Comparison of ENCODE assay signal across 8 cellular contexts in genomic region chr9:95516221-95516735, GRCh38. TPM values are rescaled to one million over a fixed set of nuclear protein-coding genes. Genes with fewer than 3 reads are reported as not detected.
DNase-seq lines count a peak whose midpoint lies in the region; ATAC-seq, FAIRE-seq and TF ChIP-seq lines count a peak whose summit lies in the region.

No MANE protein-coding gene starts in this region.

- no peak for TF ChIP-seq RAD21 in neural cell (conservative IDR thresholded peaks at IDR 0.05)

- FAIRE-seq in endothelial cell of umbilical vein (lab: Jason Lieb, UNC): no peak

- CTCF ChIA-PET in endothelial cell of umbilical vein (lab: Charles Lee): interaction anchor here (0.8 kb wide), 1 partner anchor 9 kb away, joined by 3 read pairs; no protein-coding TSS in a partner anchor

- no TSS peak for BruUV-seq in endothelial cell of umbilical vein (replicated peaks; lab: Mats Ljungman, UMichigan)

- H4K20me1 ChIP-seq in GM23248 (ENCODE audit: insufficient read depth): no peaks in the 10 kb centered on the region
- no peaks in the 10 kb centered on the region for H4K20me1 ChIP-seq in endothelial cell of umbilical vein (replicated peaks; ENCODE audit: control insufficient read depth, extremely low read depth, insufficient read depth, low read length)
- no peaks in the 10 kb centered on the region for H4K20me1 ChIP-seq in neural cell (ENCODE audit: insufficient read depth)

- 0 to 1% methylated on average over 37 to 52 of the region's 69 CpGs for WGBS in GM23248 (ENCODE audit: low coverage in 1 of 2, low lambda C conversion rate in 2 of 2, missing lambda C conversion rate in 2 of 2), 2 experiments

- peak overlapping the region; percentile 99 for H2AFZ ChIP-seq in GM23248
- peak overlapping the region; percentile 95 for H2AFZ ChIP-seq in endothelial cell of umbilical vein (ENCODE audit: low read depth, low read length)
- H2AFZ ChIP-seq in neural cell (ENCODE audit: low read depth, low read length): no peak overlapping the region

- H3K4me2 ChIP-seq in GM23248 (ENCODE audit: unreplicated experiment) (peak overlapping the region; percentile 92), endothelial cell of umbilical vein (ENCODE audit: insufficient read depth, low read length) (peak overlapping the region; percentile 84), neural cell (ENCODE audit: low read length) (peak overlapping the region; percentile 85)

- no peaks in the 10 kb centered on the region for H3K9me1 ChIP-seq in endothelial cell of umbilical vein (replicated peaks; ENCODE audit: control insufficient read depth, extremely low read depth, insufficient read depth, low read length)

- dilution Hi-C loops in endothelial cell of umbilical vein (cut with MboI; ENCODE audit: extremely low pct_ligation_motif_present, low sequenced_read_pairs): no loop called here

- no peak for ATAC-seq in RWPE2 (ENCODE audit: low read depth)
- ATAC-seq in GM19463 (IDR thresholded peaks at IDR 0.05; ENCODE audit: unreplicated experiment): no peak
- no peak for ATAC-seq in GM19324 (IDR thresholded peaks at IDR 0.05; ENCODE audit: low FRiP score, unreplicated experiment)
- ATAC-seq in GM18505 (IDR thresholded peaks at IDR 0.05; ENCODE audit: unreplicated experiment): no peak

- intact Hi-C loops in endothelial cell of umbilical vein (cut with micrococcal nuclease): no loop called here

- DNase-seq in GM23248: peak; percentile 53
- no peak for DNase-seq in RWPE2 (ENCODE audit: low spot score)
- no peak for DNase-seq in endothelial cell of umbilical vein (ENCODE audit: low read depth, low spot score)
- DNase-seq in cerebellar cortex (ENCODE audit: low spot score): no peak

- H3K4me3 ChIP-seq in GM23248 (peak overlapping the region; percentile 87), RWPE2 (ENCODE audit: severe bottlenecking) (peak overlapping the region; percentile 48), endothelial cell of umbilical vein (replicated peaks in 1 of 3; ENCODE audit: insufficient read depth in 1 of 3, low read depth in 1 of 3, low read length in 3 of 3) (peak overlapping the region; percentile 46 to 61 (median 58)), neural cell (ENCODE audit: low read length) (peak overlapping the region; percentile 98)

- POLR2A ChIA-PET in endothelial cell of umbilical vein (lab: Charles Lee): no interaction called here

- no peaks in the 10 kb centered on the region for H3K9me2 ChIP-seq in GM23248 (ENCODE audit: insufficient read depth)
- H3K9me2 ChIP-seq in neural cell (ENCODE audit: insufficient read depth, low read length): no peaks in the 10 kb centered on the region

- TF ChIP-seq POLR2A in endothelial cell of umbilical vein (IDR thresholded peaks at IDR 0.05; ENCODE audit: low read depth, low read length) (no peak), GM18505 (IDR thresholded peaks at IDR 0.05; ENCODE audit: borderline replicate concordance, extremely low read depth, insufficient read depth, insufficient read length) (no peak)

- no peak for TF ChIP-seq EP300 in neural cell (conservative IDR thresholded peaks at IDR 0.05; ENCODE audit: poor library complexity, severe bottlenecking)

- in situ Hi-C loops in GM23248 (cut with MboI): no loop called here

- peaks cover 8% of the 10 kb centered on the region for H3K27me3 ChIP-seq in GM23248 (replicated peaks; ENCODE audit: insufficient read depth)
- H3K27me3 ChIP-seq in RWPE2 (ENCODE audit: insufficient read depth, poor library complexity, severe bottlenecking): no peaks in the 10 kb centered on the region
- H3K27me3 ChIP-seq in endothelial cell of umbilical vein (ENCODE audit: control insufficient read depth in 2 of 2, insufficient read depth in 2 of 2, low read length in 2 of 2): peaks cover 5 to 6% of the 10 kb centered on the region in 2 experiments
- H3K27me3 ChIP-seq in neural cell (ENCODE audit: insufficient read depth, low read depth, low read length): peaks cover 32% of the 10 kb centered on the region

- H3K9me3 ChIP-seq in GM23248 (ENCODE audit: low read depth) (no peaks in the 10 kb centered on the region), RWPE2 (ENCODE audit: severe bottlenecking) (no peaks in the 10 kb centered on the region), endothelial cell of umbilical vein (replicated peaks; ENCODE audit: control insufficient read depth, insufficient read depth, low read length) (no peaks in the 10 kb centered on the region), neural cell (ENCODE audit: low read length) (no peaks in the 10 kb centered on the region)

- TF ChIP-seq CTCF in RWPE2 (IDR thresholded peaks at IDR 0.05; ENCODE audit: poor library complexity, severe bottlenecking) (no peak), endothelial cell of umbilical vein (IDR thresholded peaks at IDR 0.05; ENCODE audit: extremely low read depth in 1 of 2, insufficient read depth in 1 of 2, low read depth in 1 of 2, low read length in 2 of 2) (no peak), neural cell (IDR thresholded peaks at IDR 0.05; ENCODE audit: poor library complexity, severe bottlenecking) (no peak)

- H3K79me2 ChIP-seq in GM23248 (ENCODE audit: insufficient read depth) (peaks cover 6% of the 10 kb centered on the region; the same call in 1 of the 2 replicates), endothelial cell of umbilical vein (ENCODE audit: control insufficient read depth, insufficient read depth, low read length) (no peaks in the 10 kb centered on the region), neural cell (replicated peaks; ENCODE audit: insufficient read depth, low read length) (peaks cover 42% of the 10 kb centered on the region)

- peaks cover 5% of the 10 kb centered on the region; the same call in 1 of the 2 replicates for H3F3A ChIP-seq in GM23248 (ENCODE audit: insufficient read depth)
- H3F3A ChIP-seq in neural cell (ENCODE audit: insufficient read depth, low read length, poor library complexity, severe bottlenecking): no peaks in the 10 kb centered on the region

- H3K4me1 ChIP-seq in GM23248 (ENCODE audit: insufficient read depth) (0 out of 2 replicates have a peak, but pooled peaks cover 7% of the 10 kb centered on the region), RWPE2 (ENCODE audit: insufficient read depth, poor library complexity, severe bottlenecking) (no peaks in the 10 kb centered on the region), endothelial cell of umbilical vein (ENCODE audit: control insufficient read depth, extremely low read depth, insufficient read depth, low read length) (peaks cover 28% of the 10 kb centered on the region)

- no peak overlapping the region for H3K27ac ChIP-seq in GM23248
- no peak overlapping the region for H3K27ac ChIP-seq in RWPE2 (ENCODE audit: poor library complexity, severe bottlenecking)
- H3K27ac ChIP-seq in endothelial cell of umbilical vein (ENCODE audit: insufficient read depth, low read depth, low read length): no peak overlapping the region
- peak overlapping the region; percentile 92 for H3K27ac ChIP-seq in neural cell (ENCODE audit: low read length)

- H3K9ac ChIP-seq in GM23248 (peak overlapping the region; percentile 46), endothelial cell of umbilical vein (replicated peaks; ENCODE audit: extremely low read depth, insufficient read depth, low read length) (peak overlapping the region; percentile 43), neural cell (ENCODE audit: low read length) (peak overlapping the region; percentile 89)

- H3K36me3 ChIP-seq in GM23248 (ENCODE audit: low read depth): no peaks in the 10 kb centered on the region
- no peaks in the 10 kb centered on the region for H3K36me3 ChIP-seq in RWPE2 (ENCODE audit: low read depth)
- no peaks in the 10 kb centered on the region for H3K36me3 ChIP-seq in endothelial cell of umbilical vein (ENCODE audit: control insufficient read depth in 2 of 2, extremely low read depth in 1 of 2, insufficient read depth in 2 of 2, low read length in 2 of 2)
- no peaks in the 10 kb centered on the region for H3K36me3 ChIP-seq in neural cell (ENCODE audit: insufficient read depth, low read length)

TF ChIP-seq in endothelial cell of umbilical vein, 7 proteins besides CTCF, POLR2A, EP300 and RAD21 (continues in another document):
- TF ChIP-seq EZH2 (IDR thresholded peaks at IDR 0.05; ENCODE audit: borderline replicate concordance, low read depth, low read length, severe bottlenecking) (no peak), JUN (IDR thresholded peaks at IDR 0.05; ENCODE audit: borderline replicate concordance, insufficient read depth, insufficient read length, low read depth) (no peak), MYC (IDR thresholded peaks at IDR 0.05; ENCODE audit: low read depth, low read length) (no peak), POLR2AphosphoS5 (IDR thresholded peaks at IDR 0.05; ENCODE audit: insufficient read depth, low read depth, low read length) (no peak), GATA2 (IDR thresholded peaks at IDR 0.05; ENCODE audit: insufficient read depth, insufficient read length, low read depth, low read length) (no peak)

TF ChIP-seq in neural cell, 6 proteins besides CTCF, POLR2A, EP300 and RAD21 (continues in another document):
- no peak for TF ChIP-seq SMC3 (conservative IDR thresholded peaks at IDR 0.05; ENCODE audit: poor library complexity)

RNA-seq across cellular contexts. Expression of gene PTCH1, which starts 0.5 kb away (rescaled TPM):
- 1.4 and 3.8 TPM in 2 replicates for total RNA-seq in GM23248 (2014; rRNA removed; shearing (Covaris generic))
- polyA plus RNA-seq in GM23248 (2016; fragmentation: Nextera tagmentation; extraction: Ambion mirVana) (5.5 and 7.3 TPM in 2 replicates), endothelial cell of umbilical vein (3.1 and 3.9 TPM in 2 replicates), neural cell (15.6 and 20.0 TPM in 2 replicates)
- total RNA-seq in endothelial cell of umbilical vein: 12.1 and 14.4 TPM in 2 replicates
- 2.9 and 3.3 TPM in 2 replicates for polyA plus RNA-seq in endothelial cell of umbilical vein (2011; cell fraction: cytosol; rRNA removed)
- polyA plus RNA-seq in endothelial cell of umbilical vein (2011; cell fraction: nucleus; rRNA removed): 7.7 and 12.7 TPM in 2 replicates
- 3.4 and 6.1 TPM in 2 replicates for polyA plus RNA-seq in endothelial cell of umbilical vein (2012)
- polyA minus RNA-seq in endothelial cell of umbilical vein (9.7 and 10.4 TPM in 2 replicates), neural cell (32.9 and 53.0 TPM in 2 replicates)
- polyA minus RNA-seq in endothelial cell of umbilical vein (2011; cell fraction: cytosol; rRNA and poly(A)+ RNA removed): 6.3 TPM
- 15.2 and 16.1 TPM in 2 replicates for polyA minus RNA-seq in endothelial cell of umbilical vein (2011; cell fraction: nucleus; rRNA and poly(A)+ RNA removed)

Comparison
In these comparisons a context has a peak if more than half of its experiments do, and no peak if none do; other contexts are left out.
1. H3K4me3 ChIP-seq: peak in every context shown above with its lines; median percentile 98 in neural cell; 87 in GM23248; 58 in endothelial cell of umbilical vein; 48 in RWPE2.